14 cellular contexts compared by ENCODE assay signal in genomic region chr13:113102302-113102701, GRCh38. TPM values are rescaled to one million over a fixed set of nuclear protein-coding genes. Genes with fewer than 3 reads are reported as not detected.
"Had no signal": no experiment of that assay in that cellular context is flagged by ENCODE, and none has a peak within 500 bp of the region (broad histone marks: within the 10 kb centered on the region; RNA-seq: fewer than 3 reads in every experiment).

No MANE protein-coding gene starts in this region.

RNA-seq across cellular contexts. Expression of gene F7, which starts 3.3 kb away (rescaled TPM):
- total RNA-seq: activated CD4-positive, alpha-beta T cell treated with anti-CD3 and anti-CD28 coated beads, Interleukin-2, amount 10 ng/mL, durations not matched to agents 7 days and 5 days; activated CD8-positive, alpha-beta T cell treated with anti-CD3 and anti-CD28 coated beads, Interleukin-2, amount 10 ng/mL, durations not matched to agents 7 days and 5 days; activated T-helper 2 cell treated with anti-CD3 and anti-CD28 coated beads, Interferon-gamma antibody, Interleukin-2, Interleukin-4, amounts not matched to agents 10 μg/mL and 5 μg/mL and 100 μg/mL, durations not matched to agents 14 hours and 24 hours and 36 hours; astrocyte; body of pancreas; K562; M059J; PC-3; SJCRH30 had no signal

RNA-seq across cellular contexts. Expression of gene F10, which starts 20.3 kb away (rescaled TPM):
- total RNA-seq: activated CD4-positive, alpha-beta T cell treated with anti-CD3 and anti-CD28 coated beads for 36 hours; activated CD4-positive, alpha-beta T cell treated with anti-CD3 and anti-CD28 coated beads, Interleukin-2, amount 10 ng/mL, durations not matched to agents 7 days and 5 days; activated CD8-positive, alpha-beta T cell treated with anti-CD3 and anti-CD28 coated beads, Interleukin-2, amount 10 ng/mL, durations not matched to agents 7 days and 5 days; activated naive CD8-positive, alpha-beta T cell treated with anti-CD3 and anti-CD28 coated beads, Interleukin-2, amount 10 ng/mL, durations not matched to agents 7 days and 5 days; activated T-helper 2 cell treated with anti-CD3 and anti-CD28 coated beads, Interferon-gamma antibody, Interleukin-2, Interleukin-4, amounts not matched to agents 10 μg/mL and 5 μg/mL and 100 μg/mL, durations not matched to agents 14 hours and 24 hours and 36 hours; PC-3 had no signal

RNA-seq across cellular contexts. Expression of gene PROZ, which starts 56.1 kb away (rescaled TPM):
- total RNA-seq: activated CD4-positive, alpha-beta T cell treated with anti-CD3 and anti-CD28 coated beads for 36 hours; activated CD8-positive, alpha-beta T cell treated with anti-CD3 and anti-CD28 coated beads, Interleukin-2, amount 10 ng/mL, durations not matched to agents 7 days and 5 days; activated naive CD8-positive, alpha-beta T cell treated with anti-CD3 and anti-CD28 coated beads, Interleukin-2, amount 10 ng/mL, durations not matched to agents 7 days and 5 days; activated T-helper 2 cell treated with anti-CD3 and anti-CD28 coated beads, Interferon-gamma antibody, Interleukin-2, Interleukin-4, amounts not matched to agents 10 μg/mL and 5 μg/mL and 100 μg/mL, durations not matched to agents 14 hours and 24 hours and 36 hours; astrocyte; body of pancreas; breast epithelium; cardiac septum; K562; M059J; PC-3; SJCRH30; WTC11 had no signal
